ENCODE assay signal across 20 cellular contexts in the genomic region with DNA sequence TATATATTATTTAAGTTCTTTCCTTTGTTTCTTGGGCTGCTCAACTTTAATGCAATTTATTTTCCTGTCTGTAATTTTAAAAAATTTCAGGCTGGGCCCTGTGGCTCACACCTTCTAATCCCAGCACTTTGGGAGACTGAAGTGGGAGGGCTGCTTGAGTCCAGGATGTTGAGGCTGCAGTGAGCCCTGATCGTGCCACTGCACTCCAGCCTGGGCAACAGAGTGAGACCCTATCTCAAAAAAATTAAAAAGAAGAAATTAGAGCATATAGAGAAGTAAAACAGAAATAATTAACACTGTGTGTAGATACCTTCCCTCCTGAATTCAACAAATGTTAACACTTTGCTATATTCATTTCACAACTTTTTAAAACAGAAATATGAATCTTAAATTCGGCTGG.
DNase-seq lines count a peak whose midpoint lies in the region; ATAC-seq, FAIRE-seq and TF ChIP-seq lines count a peak whose summit lies in the region.
"Had no signal": no experiment of that assay in that cellular context is flagged by ENCODE, and none has a peak within 500 bp of the region (broad histone marks: within the 10 kb centered on the region; RNA-seq: fewer than 3 reads in every experiment).

No MANE protein-coding gene starts in this region.

- no peaks in the 10 kb centered on the region for H3K36me3 Mint-ChIP-seq in WTC11
- H3K36me3 Mint-ChIP-seq: CD14-positive monocyte had no signal

- intact Hi-C loops in cardiac septum (cut with DNase I) = no loop called here
- intact Hi-C loops in body of pancreas (cut with DNase I) = no loop called here

- DNase-seq in cardiac muscle cell (ENCODE audit: low read depth in 1 of 2, low spot score in 1 of 2) (no peak), cardiac septum (ENCODE audit: low spot score) (no peak), WTC11 (ENCODE audit: low spot score) (no peak), keratinocyte (ENCODE audit: low read depth, low spot score) (no peak), midbrain (lab: John Stamatoyannopoulos, UW) (no peak), body of pancreas (no peak)
- DNase-seq: DMS53, GF-D8, NCI-H1694, NCI-H2171, NCI-H524 treated with DMSO at 0.1 percent for 48 hours, OCI-M1, SHP77 had no signal

- H3K27ac ChIP-seq in cardiac muscle cell = peak overlapping the region; percentile 96
- H3K27ac ChIP-seq in keratinocyte (ENCODE audit: control insufficient read depth, insufficient read depth, low read length) = peak overlapping the region; percentile 94
- H3K27ac ChIP-seq in body of pancreas = no peak overlapping the region
- H3K27ac ChIP-seq: KMS-11 had no signal

- whole genome bisulfite sequencing in body of pancreas, 2 donors = 66 to 72% methylated on average over 2 of the region's 2 CpGs

- H3K4me1 ChIP-seq in cardiac muscle cell (ENCODE audit: low read depth) (peaks cover 40% of the 10 kb centered on the region), keratinocyte (ENCODE audit: control insufficient read depth, extremely low read depth, insufficient read depth, low read length) (peaks cover 39% of the 10 kb centered on the region), body of pancreas (peaks cover 33% of the 10 kb centered on the region)

- no peak for TF ChIP-seq POLR2A in body of pancreas (IDR thresholded peaks at IDR 0.05)

- H3K9me3 Mint-ChIP-seq in WTC11 = no peaks in the 10 kb centered on the region
- H3K9me3 Mint-ChIP-seq: CD14-positive monocyte had no signal

- H3K4me2 ChIP-seq in keratinocyte (ENCODE audit: control insufficient read depth, extremely low read depth, insufficient read depth, low read depth, low read length) = no peak overlapping the region
- H3K4me2 ChIP-seq: KMS-11 had no signal

- no peak overlapping the region for H3K4me3 ChIP-seq in cardiac muscle cell
- no peak overlapping the region for H3K4me3 ChIP-seq in keratinocyte (ENCODE audit: control insufficient read depth in 2 of 3, extremely low read depth in 1 of 3, insufficient read depth in 2 of 3, low read depth in 1 of 3, low read length in 3 of 3)
- H3K4me3 ChIP-seq in body of pancreas = no peak overlapping the region
- H3K4me3 ChIP-seq: HAP-1 had no signal

- H3K9ac ChIP-seq in keratinocyte (ENCODE audit: control insufficient read depth, extremely low read depth, insufficient read depth, low read length) = no peak overlapping the region
- H3K9ac ChIP-seq: KMS-11 had no signal

- no peaks in the 10 kb centered on the region for H4K20me1 ChIP-seq in keratinocyte (ENCODE audit: control insufficient read depth, extremely low read depth, insufficient read depth, low read length)

- H2AFZ ChIP-seq in keratinocyte (ENCODE audit: control insufficient read depth, low read length) = no peak overlapping the region

- H3K79me2 ChIP-seq in keratinocyte (ENCODE audit: control insufficient read depth, insufficient read depth, low read length) = no peaks in the 10 kb centered on the region

- H3K9me3 ChIP-seq in cardiac muscle cell (ENCODE audit: low read depth) (no peaks in the 10 kb centered on the region), keratinocyte (ENCODE audit: control insufficient read depth, low read depth, low read length) (no peaks in the 10 kb centered on the region), body of pancreas (no peaks in the 10 kb centered on the region)
- H3K9me3 ChIP-seq: HAP-1 had no signal

- no peaks in the 10 kb centered on the region for H3K27me3 ChIP-seq in cardiac muscle cell
- no peaks in the 10 kb centered on the region for H3K27me3 ChIP-seq in keratinocyte (ENCODE audit: control insufficient read depth, extremely low read depth, insufficient read depth, low read length)
- no peaks in the 10 kb centered on the region for H3K27me3 ChIP-seq in body of pancreas

- TF ChIP-seq CTCF in cardiac muscle cell (IDR thresholded peaks at IDR 0.05; ENCODE audit: low read depth, low read length) (no peak), WTC11 (IDR thresholded peaks at IDR 0.05) (no peak), keratinocyte (optimal IDR thresholded peaks at IDR 0.05 in 1 of 3, IDR thresholded peaks at IDR 0.05 in 1 of 3, conservative IDR thresholded peaks at IDR 0.05 in 1 of 3; ENCODE audit: extremely low read depth in 1 of 3, insufficient read depth in 2 of 3, low read length in 3 of 3) (no peak), body of pancreas (IDR thresholded peaks at IDR 0.05) (no peak)

- peak overlapping the region; percentile 96 for H3K27ac Mint-ChIP-seq in WTC11
- H3K27ac Mint-ChIP-seq: B cell, CD14-positive monocyte had no signal

- no peaks in the 10 kb centered on the region for H3K9me1 ChIP-seq in keratinocyte (ENCODE audit: control insufficient read depth, extremely low read depth, insufficient read depth, low read length)

- CTCF ChIA-PET in WTC11 (lab: Charles Lee) = interaction anchor here (0.7 to 1.3 kb wide), 3 partner anchors 12 to 739 kb away, joined by 3 to 6 read pairs (median 3); no protein-coding TSS in a partner anchor

- no peaks in the 10 kb centered on the region for H3K36me3 ChIP-seq in cardiac muscle cell
- H3K36me3 ChIP-seq in keratinocyte (ENCODE audit: control insufficient read depth in 2 of 2, extremely low read depth in 1 of 2, insufficient read depth in 2 of 2, low read length in 2 of 2) = no peaks in the 10 kb centered on the region
- no peaks in the 10 kb centered on the region for H3K36me3 ChIP-seq in body of pancreas (replicated peaks in 1 of 2; ENCODE audit: insufficient read depth in 1 of 2, low read depth in 2 of 2)
- H3K36me3 ChIP-seq: HAP-1 had no signal

- no peak overlapping the region for H3K4me3 Mint-ChIP-seq in WTC11
- H3K4me3 Mint-ChIP-seq: B cell, CD14-positive monocyte had no signal

- ATAC-seq in WTC11 (no peak), HG03108 (IDR thresholded peaks at IDR 0.05; ENCODE audit: unreplicated experiment) (no peak), GM18519 (IDR thresholded peaks at IDR 0.05; ENCODE audit: low FRiP score, unreplicated experiment) (no peak), body of pancreas (no peak)

- dilution Hi-C loops in keratinocyte (cut with MboI; ENCODE audit: extremely low pct_ligation_motif_present, low sequenced_read_pairs) = no loop called here

- POLR2A ChIA-PET in WTC11 (lab: Charles Lee) = no interaction called here

- no peaks in the 10 kb centered on the region for H3K27me3 Mint-ChIP-seq in WTC11 (ENCODE audit: low read depth)
- H3K27me3 Mint-ChIP-seq: B cell had no signal

- peaks cover 55% of the 10 kb centered on the region for H3K4me1 Mint-ChIP-seq in WTC11
- H3K4me1 Mint-ChIP-seq: CD14-positive monocyte had no signal

- FAIRE-seq in keratinocyte (lab: Jason Lieb, UNC) = no peak
- FAIRE-seq: D721Med had no signal

TF ChIP-seq in WTC11, 78 proteins besides CTCF, POLR2A, EP300 and RAD21:
- TF ChIP-seq ZNF121 (CRISPR knock-in tag; IDR thresholded peaks at IDR 0.05) = peak; percentile 87
- TF ChIP-seq, protein P1, sequence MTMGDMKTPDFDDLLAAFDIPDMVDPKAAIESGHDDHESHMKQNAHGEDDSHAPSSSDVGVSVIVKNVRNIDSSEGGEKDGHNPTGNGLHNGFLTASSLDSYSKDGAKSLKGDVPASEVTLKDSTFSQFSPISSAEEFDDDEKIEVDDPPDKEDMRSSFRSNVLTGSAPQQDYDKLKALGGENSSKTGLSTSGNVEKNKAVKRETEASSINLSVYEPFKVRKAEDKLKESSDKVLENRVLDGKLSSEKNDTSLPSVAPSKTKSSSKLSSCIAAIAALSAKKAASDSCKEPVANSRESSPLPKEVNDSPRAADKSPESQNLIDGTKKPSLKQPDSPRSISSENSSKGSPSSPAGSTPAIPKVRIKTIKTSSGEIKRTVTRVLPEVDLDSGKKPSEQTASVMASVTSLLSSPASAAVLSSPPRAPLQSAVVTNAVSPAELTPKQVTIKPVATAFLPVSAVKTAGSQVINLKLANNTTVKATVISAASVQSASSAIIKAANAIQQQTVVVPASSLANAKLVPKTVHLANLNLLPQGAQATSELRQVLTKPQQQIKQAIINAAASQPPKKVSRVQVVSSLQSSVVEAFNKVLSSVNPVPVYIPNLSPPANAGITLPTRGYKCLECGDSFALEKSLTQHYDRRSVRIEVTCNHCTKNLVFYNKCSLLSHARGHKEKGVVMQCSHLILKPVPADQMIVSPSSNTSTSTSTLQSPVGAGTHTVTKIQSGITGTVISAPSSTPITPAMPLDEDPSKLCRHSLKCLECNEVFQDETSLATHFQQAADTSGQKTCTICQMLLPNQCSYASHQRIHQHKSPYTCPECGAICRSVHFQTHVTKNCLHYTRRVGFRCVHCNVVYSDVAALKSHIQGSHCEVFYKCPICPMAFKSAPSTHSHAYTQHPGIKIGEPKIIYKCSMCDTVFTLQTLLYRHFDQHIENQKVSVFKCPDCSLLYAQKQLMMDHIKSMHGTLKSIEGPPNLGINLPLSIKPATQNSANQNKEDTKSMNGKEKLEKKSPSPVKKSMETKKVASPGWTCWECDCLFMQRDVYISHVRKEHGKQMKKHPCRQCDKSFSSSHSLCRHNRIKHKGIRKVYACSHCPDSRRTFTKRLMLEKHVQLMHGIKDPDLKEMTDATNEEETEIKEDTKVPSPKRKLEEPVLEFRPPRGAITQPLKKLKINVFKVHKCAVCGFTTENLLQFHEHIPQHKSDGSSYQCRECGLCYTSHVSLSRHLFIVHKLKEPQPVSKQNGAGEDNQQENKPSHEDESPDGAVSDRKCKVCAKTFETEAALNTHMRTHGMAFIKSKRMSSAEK (CRISPR knock-in tag; IDR thresholded peaks at IDR 0.05; ENCODE audit: borderline replicate concordance) = no peak

Comparison
In these comparisons a context has a peak if more than half of its experiments do, and no peak if none do; other contexts are left out.
1. H3K27ac ChIP-seq: peak in cardiac muscle cell (single experiment) and keratinocyte (single experiment); none in body of pancreas (0 of 4).